8 cellular contexts compared by ENCODE assay signal in genomic region chr12:27014085-27014858, GRCh38. TPM values are rescaled to one million over a fixed set of nuclear protein-coding genes. Genes with fewer than 3 reads are reported as not detected.
DNase-seq lines count a peak whose midpoint lies in the region; ATAC-seq, FAIRE-seq and TF ChIP-seq lines count a peak whose summit lies in the region.

TSS of gene TM7SF3 (minus strand) at chr12:27014384. CDS start at chr12:27014168, 216 bp downstream.

- H3K27ac ChIP-seq in RWPE1: peak within 1 kb of the TSS; percentile 84

- no peaks in the 10 kb centered on the region for H3K27me3 Mint-ChIP-seq in activated T-helper 17 cell treated with anti-CD3 and anti-CD28 coated beads, Interleukin-2, amount 50 U/mL, for 72 hours
- H3K27me3 Mint-ChIP-seq in natural killer cell (ENCODE audit: low read depth in 2 of 2): no peaks in the 10 kb centered on the region

- intact Hi-C loops in natural killer cell (cut with micrococcal nuclease): loop anchor here (1.0 to 10.0 kb wide), 7 partner anchors 8 to 1769 kb away; partner anchors contain the start of genes FGFR1OP2, ITPR2, MED21 and STK38L

- H3K36me3 Mint-ChIP-seq in activated T-helper 17 cell treated with anti-CD3 and anti-CD28 coated beads, Interleukin-2, amount 50 U/mL, for 72 hours (ENCODE audit: low read depth): peaks cover 15% of the 10 kb centered on the region
- no peaks in the 10 kb centered on the region for H3K36me3 Mint-ChIP-seq in natural killer cell

- ATAC-seq in activated T-helper 17 cell treated with anti-CD3 and anti-CD28 coated beads, Interleukin-2, amount 50 U/mL, for 72 hours (replicated peaks): peak; percentile 87
- peak; percentile 90 to 98 (median 91) for ATAC-seq in natural killer cell

- peak; percentile 92 for DNase-seq in ELR (ENCODE audit: low read depth)
- peak; percentile 87 for DNase-seq in H54 (ENCODE audit: insufficient read length, low spot score)
- DNase-seq in LNCaP clone FGC (ENCODE audit: low read depth): peak; percentile 73
- DNase-seq in RWPE1 (ENCODE audit: low spot score): peak; percentile 89
- DNase-seq in fibroblast of peridontal ligament (ENCODE audit: extremely low read depth): peak; percentile 83
- DNase-seq in natural killer cell: peak; percentile 95
- peak; percentile 92 for DNase-seq in stimulated activated naive CD4-positive, alpha-beta T cell treated with Interleukin-2 at 50 U/mL for 16 hours (lab: John Stamatoyannopoulos, UW)

- CTCF ChIA-PET in RWPE1 (lab: Yijun Ruan, JAX): interaction anchor here (0.6 to 1.0 kb wide), 8 partner anchors 13 to 762 kb away, joined by 3 to 5 read pairs (median 3); no protein-coding TSS in a partner anchor

- TF ChIP-seq POLR2A in H54 (IDR thresholded peaks at IDR 0.05; ENCODE audit: low read depth, low read length): peak; percentile 41

- H3K4me1 Mint-ChIP-seq in activated T-helper 17 cell treated with anti-CD3 and anti-CD28 coated beads, Interleukin-2, amount 50 U/mL, for 72 hours: peaks cover 26% of the 10 kb centered on the region
- peaks cover 39 to 45% of the 10 kb centered on the region in 2 donors for H3K4me1 Mint-ChIP-seq in natural killer cell

- H3K9me3 Mint-ChIP-seq in activated T-helper 17 cell treated with anti-CD3 and anti-CD28 coated beads, Interleukin-2, amount 50 U/mL, for 72 hours: no peaks in the 10 kb centered on the region
- no peaks in the 10 kb centered on the region for H3K9me3 Mint-ChIP-seq in natural killer cell

- peak; percentile 52 for FAIRE-seq in H54 (lab: Jason Lieb, UNC)

- POLR2A ChIA-PET in RWPE1 (lab: Yijun Ruan, JAX; ENCODE audit: low non-redundant PET): no interaction called here

- TF ChIP-seq CTCF in LNCaP clone FGC (IDR thresholded peaks at IDR 0.05; ENCODE audit: control insufficient read depth, extremely low read depth, insufficient read depth) (peak; percentile 92), RWPE1 (conservative IDR thresholded peaks at IDR 0.05; ENCODE audit: low read depth) (peak; percentile 86), natural killer cell (IDR thresholded peaks at IDR 0.05) (peak; percentile 96)

- peak within 1 kb of the TSS; percentile 92 for H3K27ac Mint-ChIP-seq in activated T-helper 17 cell treated with anti-CD3 and anti-CD28 coated beads, Interleukin-2, amount 50 U/mL, for 72 hours
- peak within 1 kb of the TSS; percentile 95 to 100 for H3K27ac Mint-ChIP-seq in natural killer cell

- peak within 1 kb of the TSS; percentile 89 for H3K4me3 ChIP-seq in LNCaP clone FGC (ENCODE audit: low read depth, low read length)

- peak within 1 kb of the TSS; percentile 87 for H3K4me3 Mint-ChIP-seq in activated T-helper 17 cell treated with anti-CD3 and anti-CD28 coated beads, Interleukin-2, amount 50 U/mL, for 72 hours
- peak within 1 kb of the TSS; percentile 89 for H3K4me3 Mint-ChIP-seq in natural killer cell

RNA-seq across cellular contexts. Expression of gene TM7SF3, which starts in this region (rescaled TPM):
- 10 to 100 TPM; 30.7 to 42.7 TPM for total RNA-seq in activated T-helper 17 cell treated with anti-CD3 and anti-CD28 coated beads, Interleukin-2, amount 50 U/mL, for 72 hours
- 10 to 100 TPM; 32.1 to 48.4 (median 42.6) TPM for total RNA-seq in natural killer cell

Comparison
In these comparisons a context has a peak if more than half of its experiments do, and no peak if none do; other contexts are left out.
1. Peak in every context shown above with its lines: DNase-seq, ATAC-seq, H3K4me3 ChIP-seq and H3K27ac ChIP-seq.